Comparison of ENCODE assay signal across 12 cellular contexts in the genomic region with DNA sequence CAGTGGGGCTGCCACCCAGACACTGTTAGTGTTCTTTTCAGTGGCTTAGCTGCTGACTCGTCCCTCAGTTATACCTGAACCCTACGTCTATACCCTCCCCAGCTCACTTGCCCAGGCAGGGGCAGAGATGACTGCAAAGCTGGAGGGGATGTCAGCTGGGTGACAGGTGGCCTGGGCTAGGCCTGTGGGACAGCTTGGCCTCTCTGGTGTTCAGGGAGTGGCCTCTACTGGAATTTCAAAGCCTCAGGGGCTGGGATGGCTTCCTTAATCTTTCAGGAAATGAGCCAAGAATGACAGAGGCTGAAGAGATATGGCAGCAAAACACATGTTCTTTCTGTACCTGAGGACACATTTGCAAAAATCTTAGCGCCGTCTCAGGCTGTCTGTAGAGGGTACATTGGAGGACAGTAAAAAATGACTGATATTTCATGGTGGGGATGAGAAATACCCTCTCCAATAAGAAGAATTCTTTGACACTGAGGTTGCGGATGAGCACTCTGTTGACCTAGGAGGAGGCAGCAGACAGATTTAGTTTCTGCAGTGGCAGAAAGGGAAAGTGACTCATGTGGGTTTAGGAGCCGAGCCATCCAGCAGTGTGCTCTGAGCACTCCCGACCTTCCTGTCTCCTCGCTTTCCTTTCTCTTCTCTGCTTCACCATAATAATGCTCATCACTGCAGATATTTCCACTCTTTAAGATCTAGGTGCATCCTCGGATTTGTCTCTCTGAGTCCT. TPM values are rescaled to one million over a fixed set of nuclear protein-coding genes. Genes with fewer than 3 reads are reported as not detected.
A peak's percentile ranks its signal among the peaks of the same experiment; 100 is the strongest.
DNase-seq lines count a peak whose midpoint lies in the region; ATAC-seq, FAIRE-seq and TF ChIP-seq lines count a peak whose summit lies in the region.
"Had no signal": no experiment of that assay in that cellular context is flagged by ENCODE, and none has a peak within 500 bp of the region (broad histone marks: within the 10 kb centered on the region; RNA-seq: fewer than 3 reads in every experiment).

No MANE protein-coding gene starts in this region.

- peaks cover 20% of the 10 kb centered on the region for H3K4me1 ChIP-seq in Loucy (ENCODE audit: insufficient read depth, low read length, poor library complexity, severe bottlenecking)
- H3K4me1 ChIP-seq in thoracic aorta (ENCODE audit: control insufficient read depth in 1 of 2, low read depth in 2 of 2): peaks cover 0 to 31% of the 10 kb centered on the region in 2 donors
- H3K4me1 ChIP-seq: parathyroid adenoma had no signal

- TF ChIP-seq CTCF in Loucy (conservative IDR thresholded peaks at IDR 0.05; ENCODE audit: low read length): no peak
- TF ChIP-seq CTCF in chondrocyte (IDR thresholded peaks at IDR 0.05): no peak
- no peak for TF ChIP-seq CTCF in thoracic aorta (IDR thresholded peaks at IDR 0.05)
- TF ChIP-seq CTCF in coronary artery (IDR thresholded peaks at IDR 0.05): no peak

- ATAC-seq in thoracic aorta (ENCODE audit: insufficient number of reproducible peaks, low FRiP score, low read depth) (no peak), GM18858 (IDR thresholded peaks at IDR 0.05; ENCODE audit: unreplicated experiment) (no peak), HG02970 (IDR thresholded peaks at IDR 0.05; ENCODE audit: low FRiP score, unreplicated experiment) (no peak)

- peak overlapping the region; percentile 18 for H3K27ac Mint-ChIP-seq in chondrocyte (ENCODE audit: unreplicated experiment)
- H3K27ac Mint-ChIP-seq: activated naive CD4-positive, alpha-beta T cell treated with anti-CD3 and anti-CD28 coated beads, Interleukin-2, amount 50 U/mL, for 24 hours had no signal

- no peak overlapping the region for H2AFZ ChIP-seq in Loucy (ENCODE audit: low read length)
- H2AFZ ChIP-seq: parathyroid adenoma had no signal

- no peak for FAIRE-seq in GM12892 (lab: Jason Lieb, UNC)

- DNase-seq in chondrocyte (ENCODE audit: low spot score) (no peak), kidney glomerular epithelial cell (lab: John Stamatoyannopoulos, UW) (peak; percentile 76), thoracic aorta (ENCODE audit: low spot score) (no peak), coronary artery (ENCODE audit: low spot score) (no peak), GM12892 (ENCODE audit: insufficient read length) (no peak)
- DNase-seq: NCI-H1092 treated with DMSO at 0.1 percent for 48 hours had no signal

- peaks cover 2% of the 10 kb centered on the region for H3K36me3 Mint-ChIP-seq in chondrocyte (ENCODE audit: low read depth)
- H3K36me3 Mint-ChIP-seq: activated naive CD4-positive, alpha-beta T cell treated with anti-CD3 and anti-CD28 coated beads, Interleukin-2, amount 50 U/mL, for 24 hours had no signal

- H3K4me3 ChIP-seq in Loucy (ENCODE audit: low read length, poor library complexity, severe bottlenecking) (no peak overlapping the region), thoracic aorta (peak overlapping the region; percentile 47), coronary artery (no peak overlapping the region)

- no peaks in the 10 kb centered on the region for H3F3A ChIP-seq in Loucy (ENCODE audit: low read depth)

- no peak overlapping the region for H3K9ac ChIP-seq in Loucy (ENCODE audit: low read depth, low read length, poor library complexity, severe bottlenecking)
- H3K9ac ChIP-seq: parathyroid adenoma had no signal

- H3K27me3 ChIP-seq in Loucy (ENCODE audit: insufficient read depth, low read length, poor library complexity, severe bottlenecking): no peaks in the 10 kb centered on the region
- no peaks in the 10 kb centered on the region for H3K27me3 ChIP-seq in thoracic aorta (replicated peaks; ENCODE audit: insufficient read depth)

- H3K4me3 Mint-ChIP-seq in chondrocyte (ENCODE audit: unreplicated experiment): peak overlapping the region; percentile 3
- H3K4me3 Mint-ChIP-seq: activated naive CD4-positive, alpha-beta T cell treated with anti-CD3 and anti-CD28 coated beads, Interleukin-2, amount 50 U/mL, for 24 hours had no signal

- no peaks in the 10 kb centered on the region for H4K20me1 ChIP-seq in Loucy (ENCODE audit: insufficient read depth, low read length, poor library complexity, severe bottlenecking)

- H3K27me3 Mint-ChIP-seq in chondrocyte (ENCODE audit: low read depth): no peaks in the 10 kb centered on the region

- peaks cover 43% of the 10 kb centered on the region for H3K4me1 Mint-ChIP-seq in chondrocyte (ENCODE audit: low read depth)
- H3K4me1 Mint-ChIP-seq: activated naive CD4-positive, alpha-beta T cell treated with anti-CD3 and anti-CD28 coated beads, Interleukin-2, amount 50 U/mL, for 24 hours had no signal

- TF ChIP-seq POLR2A in GM12892 (IDR thresholded peaks at IDR 0.05; ENCODE audit: low read depth, low read length): no peak

- H3K9me2 ChIP-seq in Loucy (replicated peaks; ENCODE audit: low read depth, low read length): no peaks in the 10 kb centered on the region

- H3K79me2 ChIP-seq in Loucy (ENCODE audit: insufficient read depth, low read length): no peaks in the 10 kb centered on the region
- H3K79me2 ChIP-seq: parathyroid adenoma had no signal

- H3K27ac ChIP-seq in thoracic aorta (no peak overlapping the region), coronary artery (peak overlapping the region in 1 of 2 donors; percentile 46)
- H3K27ac ChIP-seq: parathyroid adenoma had no signal

- no peaks in the 10 kb centered on the region for H3K9me3 ChIP-seq in Loucy (ENCODE audit: insufficient read depth, low read depth, low read length)
- no peaks in the 10 kb centered on the region for H3K9me3 ChIP-seq in thoracic aorta

- H3K9me3 Mint-ChIP-seq in chondrocyte (ENCODE audit: low read depth): no peaks in the 10 kb centered on the region
- H3K9me3 Mint-ChIP-seq: activated naive CD4-positive, alpha-beta T cell treated with anti-CD3 and anti-CD28 coated beads, Interleukin-2, amount 50 U/mL, for 24 hours had no signal

- peak overlapping the region; percentile 54 for H3K4me2 ChIP-seq in Loucy (ENCODE audit: low read depth, low read length, poor library complexity, severe bottlenecking)

- H3K36me3 ChIP-seq in Loucy (ENCODE audit: insufficient read depth, low read length): no peaks in the 10 kb centered on the region
- no peaks in the 10 kb centered on the region for H3K36me3 ChIP-seq in thoracic aorta

RNA-seq across cellular contexts. Expression of gene ENTREP1, which starts 54.4 kb away (rescaled TPM):
- 3.6 to 4.7 TPM (median 3.8 TPM) in 3 replicates for total RNA-seq in chondrocyte
- total RNA-seq in thoracic aorta: 1 to 10 TPM in 1 of 2 donors, under 1 TPM in 1; 0.81 to 2.1 TPM
- not detected for polyA plus RNA-seq in GM12892 (2012; ENCODE audit: missing spikeins)
- total RNA-seq: OCI-LY7 had no signal
